8 cellular contexts compared by ENCODE assay signal in the genomic region with DNA sequence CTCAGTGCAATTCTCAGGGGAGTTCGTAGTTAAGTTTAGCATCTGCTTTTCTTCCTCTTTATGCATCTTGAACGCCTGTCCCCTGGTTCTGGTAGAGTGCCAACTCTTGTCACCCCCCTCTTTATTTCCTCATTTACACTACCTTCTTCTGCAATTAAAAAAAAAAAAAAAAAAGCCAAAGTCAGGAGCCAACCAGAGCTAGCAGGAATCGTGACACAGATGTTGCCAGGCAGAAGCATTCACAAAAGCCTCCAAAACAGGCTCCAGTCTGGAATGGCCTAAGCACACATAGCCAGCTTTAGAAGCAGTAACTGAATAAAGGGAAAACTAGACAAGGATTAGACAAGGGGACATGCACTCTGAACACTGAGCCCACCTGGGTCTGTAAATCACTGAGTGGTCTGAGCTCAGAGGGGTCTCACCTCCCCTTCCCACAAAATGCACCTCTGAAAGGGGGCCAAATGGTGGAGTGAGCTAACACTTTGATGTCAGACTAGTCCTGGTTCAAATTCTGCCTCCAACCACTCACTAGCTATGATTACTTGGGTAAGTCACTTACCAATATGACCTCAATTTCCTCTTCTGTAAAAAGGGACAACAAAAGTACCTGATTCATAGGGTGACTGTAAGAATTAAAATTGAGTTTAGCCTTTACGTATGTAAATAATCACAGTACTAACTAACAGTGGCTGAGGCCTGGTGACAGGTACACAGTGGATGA. TPM values are rescaled to one million over a fixed set of nuclear protein-coding genes. Genes with fewer than 3 reads are reported as not detected.
DNase-seq lines count a peak whose midpoint lies in the region; ATAC-seq, FAIRE-seq and TF ChIP-seq lines count a peak whose summit lies in the region.

No MANE protein-coding gene starts in this region.

- H3K27ac ChIP-seq in keratinocyte (ENCODE audit: control insufficient read depth, insufficient read depth, low read length), result no peak overlapping the region

- H3K9me3 ChIP-seq in T-helper 17 cell (ENCODE audit: control insufficient read depth, low read length, poor library complexity, severe bottlenecking) (no peaks in the 10 kb centered on the region), keratinocyte (ENCODE audit: control insufficient read depth, low read depth, low read length) (no peaks in the 10 kb centered on the region)

- peaks cover 5% of the 10 kb centered on the region for H3K36me3 Mint-ChIP-seq in T-helper 17 cell (ENCODE audit: low read depth)

- H3K27ac Mint-ChIP-seq in T-helper 17 cell, result peak overlapping the region; percentile 97

- H3K4me2 ChIP-seq in keratinocyte (ENCODE audit: control insufficient read depth, extremely low read depth, insufficient read depth, low read depth, low read length), result no peak overlapping the region

- H3K4me3 Mint-ChIP-seq in T-helper 17 cell, result peak overlapping the region; percentile 92

- no peaks in the 10 kb centered on the region for H3K36me3 ChIP-seq in keratinocyte (ENCODE audit: control insufficient read depth in 2 of 2, extremely low read depth in 1 of 2, insufficient read depth in 2 of 2, low read length in 2 of 2)

- no peaks in the 10 kb centered on the region for H3K27me3 Mint-ChIP-seq in T-helper 17 cell

- no peaks in the 10 kb centered on the region for H3K9me1 ChIP-seq in keratinocyte (ENCODE audit: control insufficient read depth, extremely low read depth, insufficient read depth, low read length)

- H3K4me1 ChIP-seq in keratinocyte (ENCODE audit: control insufficient read depth, extremely low read depth, insufficient read depth, low read length), result no peaks in the 10 kb centered on the region

- no peaks in the 10 kb centered on the region for H4K20me1 ChIP-seq in keratinocyte (ENCODE audit: control insufficient read depth, extremely low read depth, insufficient read depth, low read length)

- H3K4me3 ChIP-seq in keratinocyte (ENCODE audit: control insufficient read depth in 2 of 3, extremely low read depth in 1 of 3, insufficient read depth in 2 of 3, low read depth in 1 of 3, low read length in 3 of 3), result no peak overlapping the region

- no peak overlapping the region for H2AFZ ChIP-seq in keratinocyte (ENCODE audit: control insufficient read depth, low read length)

- FAIRE-seq in keratinocyte (lab: Jason Lieb, UNC), result no peak

- no peaks in the 10 kb centered on the region for H3K79me2 ChIP-seq in keratinocyte (ENCODE audit: control insufficient read depth, insufficient read depth, low read length)

- dilution Hi-C loops in keratinocyte (cut with MboI; ENCODE audit: extremely low pct_ligation_motif_present, low sequenced_read_pairs), result no loop called here

- no peaks in the 10 kb centered on the region for H3K27me3 ChIP-seq in keratinocyte (ENCODE audit: control insufficient read depth, extremely low read depth, insufficient read depth, low read length)

- ATAC-seq in T-helper 17 cell (peak; percentile 24), GM21737 (IDR thresholded peaks at IDR 0.05; ENCODE audit: unreplicated experiment) (no peak)

- no peak for TF ChIP-seq CTCF in keratinocyte (optimal IDR thresholded peaks at IDR 0.05 in 1 of 3, IDR thresholded peaks at IDR 0.05 in 1 of 3, conservative IDR thresholded peaks at IDR 0.05 in 1 of 3; ENCODE audit: extremely low read depth in 1 of 3, insufficient read depth in 2 of 3, low read length in 3 of 3)

- DNase-seq in NCI-H2171 treated with DMSO at 0.1 percent for 48 hours (lab: John Stamatoyannopoulos, UW) (peak; percentile 67), NCI-H2171 (lab: John Stamatoyannopoulos, UW) (no peak), NCI-H1436 (lab: John Stamatoyannopoulos, UW) (peak; percentile 77), T-helper 17 cell (peak in 1 of 3 donors; percentile 21), keratinocyte (ENCODE audit: low read depth, low spot score) (peak; percentile 13)
- DNase-seq in central memory CD4-positive, alpha-beta T cell, result peak; percentile 63
- DNase-seq in stimulated activated CD4-positive, alpha-beta T cell treated with anti-CD3 and anti-CD28 coated beads, Interleukin-2, amount 100 ng/mL, for 4 hours (ENCODE audit: low read depth), result peak; percentile 40

- H3K9ac ChIP-seq in keratinocyte (ENCODE audit: control insufficient read depth, extremely low read depth, insufficient read depth, low read length), result no peak overlapping the region

- peaks cover 38% of the 10 kb centered on the region for H3K4me1 Mint-ChIP-seq in T-helper 17 cell

RNA-seq across cellular contexts. Expression of a gene that starts 2.0 kb away (rescaled TPM):
- total RNA-seq in T-helper 17 cell, result 100 to 1,000 TPM; 477 to 721 TPM
- 0.71 to 1.8 TPM (median 1.3 TPM) in 3 replicates for polyA plus RNA-seq in keratinocyte
- polyA plus RNA-seq in keratinocyte (2011; ENCODE audit: low read depth), result 0.24 TPM
- polyA plus RNA-seq in keratinocyte (2011; cell fraction: cytosol; rRNA removed), result 1.1 and 1.5 TPM in 2 replicates
- polyA plus RNA-seq in keratinocyte (2011; cell fraction: nucleus; rRNA removed), result 1.8 and 2.2 TPM in 2 replicates
- 0.52 and 2.0 TPM in 2 replicates for polyA plus RNA-seq in keratinocyte (2012; ENCODE audit: low replicate concordance)
- polyA minus RNA-seq in keratinocyte, result 0.90 to 1.9 TPM (median 0.96 TPM) in 3 replicates
- polyA minus RNA-seq in keratinocyte (2011; cell fraction: cytosol; rRNA and poly(A)+ RNA removed), result not detected
- 0.32 and 2.6 TPM in 2 replicates for polyA minus RNA-seq in keratinocyte (2011; cell fraction: nucleus; rRNA and poly(A)+ RNA removed)

RNA-seq across cellular contexts. Expression of a gene that starts 38.9 kb away (rescaled TPM):
- 1,000 to 10,000 TPM; 3,455 to 4,953 TPM for total RNA-seq in T-helper 17 cell
- polyA plus RNA-seq in keratinocyte, result 3,540 to 4,624 TPM (median 3,588 TPM) in 3 replicates
- polyA plus RNA-seq in keratinocyte (2011; ENCODE audit: low read depth), result 630 TPM
- 6,466 and 6,976 TPM in 2 replicates for polyA plus RNA-seq in keratinocyte (2011; cell fraction: cytosol; rRNA removed)
- polyA plus RNA-seq in keratinocyte (2011; cell fraction: nucleus; rRNA removed), result 1,255 and 1,377 TPM in 2 replicates
- polyA plus RNA-seq in keratinocyte (2012; ENCODE audit: low replicate concordance), result 2,935 and 4,321 TPM in 2 replicates
- polyA minus RNA-seq in keratinocyte, result 778 to 1,315 TPM (median 1,196 TPM) in 3 replicates
- polyA minus RNA-seq in keratinocyte (2011; cell fraction: cytosol; rRNA and poly(A)+ RNA removed), result 781 TPM
- polyA minus RNA-seq in keratinocyte (2011; cell fraction: nucleus; rRNA and poly(A)+ RNA removed), result 129 and 187 TPM in 2 replicates

RNA-seq across cellular contexts. Expression of a gene that starts 53.2 kb away (rescaled TPM):
- 10 to 100 TPM; 49.2 to 57.3 TPM for total RNA-seq in T-helper 17 cell
- 7.9 to 23.3 TPM (median 13.6 TPM) in 3 replicates for polyA plus RNA-seq in keratinocyte
- polyA plus RNA-seq in keratinocyte (2011; ENCODE audit: low read depth), result 24.6 TPM
- 7.7 and 11.7 TPM in 2 replicates for polyA plus RNA-seq in keratinocyte (2011; cell fraction: cytosol; rRNA removed)
- 28.0 and 33.6 TPM in 2 replicates for polyA plus RNA-seq in keratinocyte (2011; cell fraction: nucleus; rRNA removed)
- polyA plus RNA-seq in keratinocyte (2012; ENCODE audit: low replicate concordance), result 8.4 and 40.3 TPM in 2 replicates
- polyA minus RNA-seq in keratinocyte, result 8.6 to 36.7 TPM (median 15.6 TPM) in 3 replicates
- polyA minus RNA-seq in keratinocyte (2011; cell fraction: cytosol; rRNA and poly(A)+ RNA removed), result 11.3 TPM
- polyA minus RNA-seq in keratinocyte (2011; cell fraction: nucleus; rRNA and poly(A)+ RNA removed), result 11.7 and 14.9 TPM in 2 replicates
